Comparison of ENCODE assay signal across 16 cellular contexts in the genomic region with DNA sequence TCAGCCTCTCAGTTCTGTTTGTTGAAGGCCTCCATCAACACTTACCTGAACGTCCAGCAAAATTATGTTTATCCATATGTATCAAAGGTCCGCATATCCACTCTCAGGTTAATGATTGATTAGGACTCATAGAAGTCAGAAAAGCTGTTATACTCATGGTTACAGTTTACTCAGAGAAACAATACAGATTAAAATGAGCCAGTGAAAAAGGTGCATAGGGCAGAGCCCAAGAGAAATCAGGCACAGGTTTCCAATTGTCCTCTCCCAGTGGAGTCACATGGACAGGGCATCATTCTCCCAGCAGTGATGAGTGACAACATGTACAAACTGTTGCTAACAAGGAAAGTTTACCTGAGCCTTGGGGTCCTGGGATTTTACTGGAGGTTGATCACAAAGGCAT.
A peak's percentile ranks its signal among the peaks of the same experiment; 100 is the strongest.
DNase-seq lines count a peak whose midpoint lies in the region; ATAC-seq, FAIRE-seq and TF ChIP-seq lines count a peak whose summit lies in the region.
"Had no signal": no experiment of that assay in that cellular context is flagged by ENCODE, and none has a peak within 500 bp of the region (broad histone marks: within the 10 kb centered on the region; RNA-seq: fewer than 3 reads in every experiment).

No MANE protein-coding gene starts in this region.

- H3K36me3 Mint-ChIP-seq in stimulated activated naive CD8-positive, alpha-beta T cell treated with anti-CD3 and anti-CD28 coated beads, Interleukin-15, Interleukin-2, amounts not matched to agents 100 ng/mL and 50 ng/mL, for 24 hours (ENCODE audit: low read depth), result no peaks in the 10 kb centered on the region
- H3K36me3 Mint-ChIP-seq in central memory CD8-positive, alpha-beta T cell (ENCODE audit: insufficient read depth), result peaks cover 29% of the 10 kb centered on the region
- H3K36me3 Mint-ChIP-seq in stimulated activated effector memory CD8-positive, alpha-beta T cell treated with anti-CD3 and anti-CD28 coated beads, Interleukin-12 subunit alpha, Interleukin-12 subunit beta, amount 100 ng/mL, for 72 hours, result peaks cover 25% of the 10 kb centered on the region

- H3K9me3 Mint-ChIP-seq in stimulated activated naive CD8-positive, alpha-beta T cell treated with anti-CD3 and anti-CD28 coated beads, Interleukin-15, Interleukin-2, amounts not matched to agents 100 ng/mL and 50 ng/mL, for 24 hours, result no peaks in the 10 kb centered on the region
- H3K9me3 Mint-ChIP-seq in stimulated activated naive CD8-positive, alpha-beta T cell treated with anti-CD3 and anti-CD28 coated beads, Interleukin-15, amount 100 ng/mL, for 72 hours, result no peaks in the 10 kb centered on the region
- no peaks in the 10 kb centered on the region for H3K9me3 Mint-ChIP-seq in central memory CD8-positive, alpha-beta T cell
- H3K9me3 Mint-ChIP-seq in stimulated activated effector memory CD8-positive, alpha-beta T cell treated with anti-CD3 and anti-CD28 coated beads, Interleukin-12 subunit alpha, Interleukin-12 subunit beta, amount 100 ng/mL, for 72 hours, result no peaks in the 10 kb centered on the region

- H3K27ac Mint-ChIP-seq in stimulated activated naive CD8-positive, alpha-beta T cell treated with anti-CD3 and anti-CD28 coated beads, Interleukin-15, Interleukin-2, amounts not matched to agents 100 ng/mL and 50 ng/mL, for 24 hours, result peak overlapping the region; percentile 33
- H3K27ac Mint-ChIP-seq in stimulated activated naive CD8-positive, alpha-beta T cell treated with anti-CD3 and anti-CD28 coated beads, Interleukin-15, amount 100 ng/mL, for 72 hours, result peak overlapping the region in 1 of 2 donors; percentile 67
- H3K27ac Mint-ChIP-seq in central memory CD8-positive, alpha-beta T cell (ENCODE audit: low read depth), result peak overlapping the region; percentile 82
- H3K27ac Mint-ChIP-seq in stimulated activated effector memory CD8-positive, alpha-beta T cell treated with anti-CD3 and anti-CD28 coated beads, Interleukin-12 subunit alpha, Interleukin-12 subunit beta, amount 100 ng/mL, for 72 hours, result peak overlapping the region; percentile 43

- no peak for ATAC-seq in stimulated activated naive CD8-positive, alpha-beta T cell treated with anti-CD3 and anti-CD28 coated beads, Interleukin-15, amount 100 ng/mL, for 72 hours
- ATAC-seq in central memory CD8-positive, alpha-beta T cell (replicated peaks; ENCODE audit: extremely low read depth, poor library complexity, severe bottlenecking), result no peak
- ATAC-seq in stimulated activated effector memory CD8-positive, alpha-beta T cell treated with anti-CD3 and anti-CD28 coated beads, Interleukin-12 subunit alpha, Interleukin-12 subunit beta, amount 100 ng/mL, for 72 hours, result no peak
- no peak for ATAC-seq in GM18505 (IDR thresholded peaks at IDR 0.05; ENCODE audit: unreplicated experiment)

- H3K4me3 Mint-ChIP-seq in stimulated activated naive CD8-positive, alpha-beta T cell treated with anti-CD3 and anti-CD28 coated beads, Interleukin-15, Interleukin-2, amounts not matched to agents 100 ng/mL and 50 ng/mL, for 24 hours, result no peak overlapping the region
- no peak overlapping the region for H3K4me3 Mint-ChIP-seq in stimulated activated naive CD8-positive, alpha-beta T cell treated with anti-CD3 and anti-CD28 coated beads, Interleukin-15, amount 100 ng/mL, for 72 hours
- H3K4me3 Mint-ChIP-seq in central memory CD8-positive, alpha-beta T cell, result no peak overlapping the region
- no peak overlapping the region for H3K4me3 Mint-ChIP-seq in stimulated activated effector memory CD8-positive, alpha-beta T cell treated with anti-CD3 and anti-CD28 coated beads, Interleukin-12 subunit alpha, Interleukin-12 subunit beta, amount 100 ng/mL, for 72 hours

- peaks cover 64% of the 10 kb centered on the region for H3K4me1 Mint-ChIP-seq in stimulated activated naive CD8-positive, alpha-beta T cell treated with anti-CD3 and anti-CD28 coated beads, Interleukin-15, Interleukin-2, amounts not matched to agents 100 ng/mL and 50 ng/mL, for 24 hours (ENCODE audit: low read depth)
- peaks cover 64% of the 10 kb centered on the region for H3K4me1 Mint-ChIP-seq in stimulated activated naive CD8-positive, alpha-beta T cell treated with anti-CD3 and anti-CD28 coated beads, Interleukin-15, amount 100 ng/mL, for 72 hours
- H3K4me1 Mint-ChIP-seq in central memory CD8-positive, alpha-beta T cell, result peaks cover 59% of the 10 kb centered on the region
- peaks cover 41% of the 10 kb centered on the region for H3K4me1 Mint-ChIP-seq in stimulated activated effector memory CD8-positive, alpha-beta T cell treated with anti-CD3 and anti-CD28 coated beads, Interleukin-12 subunit alpha, Interleukin-12 subunit beta, amount 100 ng/mL, for 72 hours

- FAIRE-seq in GM19239 (lab: Jason Lieb, UNC), result peak; percentile 33

- no peak for TF ChIP-seq POLR2A in GM18505 (IDR thresholded peaks at IDR 0.05; ENCODE audit: borderline replicate concordance, extremely low read depth, insufficient read depth, insufficient read length)

- DNase-seq in stimulated activated naive CD8-positive, alpha-beta T cell treated with anti-CD3 and anti-CD28 coated beads, Interleukin-15, amount 100 ng/mL, for 72 hours, result no peak
- DNase-seq in GM19239 (ENCODE audit: insufficient read length, low spot score) (no peak), NCI-H2171 (lab: John Stamatoyannopoulos, UW) (no peak)
- no peak for DNase-seq in central memory CD8-positive, alpha-beta T cell (ENCODE audit: low spot score in 2 of 2)
- DNase-seq in stimulated activated effector memory CD8-positive, alpha-beta T cell treated with anti-CD3 and anti-CD28 coated beads, Interleukin-12 subunit alpha, Interleukin-12 subunit beta, amount 100 ng/mL, for 72 hours (ENCODE audit: low spot score in 2 of 2), result no peak
- DNase-seq in NK-92 treated with Interleukin-12 subunit alpha and Interleukin-12 subunit beta, amount 100 ng/mL, for 24 hours (lab: John Stamatoyannopoulos, UW), result no peak
- DNase-seq: COR-L47, GF-D8, GM23248, IMR-90, NCI-H1092, NCI-H1436 treated with DMSO at 0.1 percent for 48 hours, NCI-H2029 treated with DMSO at 0.1 percent for 48 hours, Right ventricle myocardium superior had no signal

- H3K27me3 Mint-ChIP-seq in stimulated activated naive CD8-positive, alpha-beta T cell treated with anti-CD3 and anti-CD28 coated beads, Interleukin-15, Interleukin-2, amounts not matched to agents 100 ng/mL and 50 ng/mL, for 24 hours, result no peaks in the 10 kb centered on the region
- no peaks in the 10 kb centered on the region for H3K27me3 Mint-ChIP-seq in stimulated activated naive CD8-positive, alpha-beta T cell treated with anti-CD3 and anti-CD28 coated beads, Interleukin-15, amount 100 ng/mL, for 72 hours
- no peaks in the 10 kb centered on the region for H3K27me3 Mint-ChIP-seq in central memory CD8-positive, alpha-beta T cell
